Comparison of ENCODE assay signal across 19 cellular contexts in the genomic region with DNA sequence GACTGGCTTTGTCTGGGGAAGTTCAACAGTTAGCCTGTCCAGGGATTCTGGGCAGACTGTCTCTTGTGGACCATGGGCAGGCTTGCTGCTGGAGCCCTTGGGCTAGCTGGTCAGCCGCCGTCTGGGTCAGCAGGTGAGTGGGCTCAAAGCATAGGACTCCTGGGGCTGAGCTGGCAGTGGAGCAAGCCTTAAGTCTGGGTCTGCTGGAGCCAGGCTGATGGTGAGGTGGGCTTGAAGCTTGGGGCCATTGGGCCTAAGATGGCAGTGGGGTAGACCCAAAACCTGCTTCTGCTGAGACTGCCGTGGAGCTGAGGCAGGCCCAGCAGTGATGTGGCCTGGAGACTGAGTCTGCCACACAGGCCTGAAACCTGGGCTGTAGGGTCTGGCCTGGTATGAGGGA.
"Had no signal": no experiment of that assay in that cellular context is flagged by ENCODE, and none has a peak within 500 bp of the region (broad histone marks: within the 10 kb centered on the region; RNA-seq: fewer than 3 reads in every experiment).

No MANE protein-coding gene starts in this region.

- H3K27ac ChIP-seq: coronary artery, psoas muscle, skin epidermis, thoracic aorta, tibial nerve, upper lobe of left lung, uterus had no signal

- H3K9me3 ChIP-seq: thoracic aorta, upper lobe of left lung, uterus had no signal

- H3K4me3 ChIP-seq: coronary artery, psoas muscle, skin epidermis, thoracic aorta, tibial nerve, upper lobe of left lung, uterus had no signal

- H3K9me3 Mint-ChIP-seq: neural crest cell had no signal

- H3K27ac Mint-ChIP-seq: effector memory CD8-positive, alpha-beta T cell; immature natural killer cell; naive thymus-derived CD8-positive, alpha-beta T cell had no signal

- H3K4me1 Mint-ChIP-seq: immature natural killer cell; naive thymus-derived CD8-positive, alpha-beta T cell; neural crest cell had no signal

- H3K4me3 Mint-ChIP-seq: effector memory CD8-positive, alpha-beta T cell; immature natural killer cell; naive thymus-derived CD8-positive, alpha-beta T cell; neural crest cell had no signal

- H3K36me3 ChIP-seq: thoracic aorta, tibial nerve, upper lobe of left lung, uterus had no signal

- ATAC-seq: effector memory CD8-positive, alpha-beta T cell; naive thymus-derived CD8-positive, alpha-beta T cell; psoas muscle; right cardiac atrium had no signal

- H3K4me1 ChIP-seq: psoas muscle, tibial nerve, upper lobe of left lung, uterus had no signal

- H3K27me3 ChIP-seq: tibial nerve, upper lobe of left lung, uterus had no signal

- H3K27me3 Mint-ChIP-seq: effector memory CD8-positive, alpha-beta T cell; naive thymus-derived CD8-positive, alpha-beta T cell had no signal

- DNase-seq: dermis blood vessel endothelial cell; effector memory CD8-positive, alpha-beta T cell; hypothalamus; immature natural killer cell; islet precursor cell; naive thymus-derived CD8-positive, alpha-beta T cell; nucleus accumbens; psoas muscle; right cardiac atrium; stimulated activated CD4-positive, alpha-beta T cell treated with anti-CD3 and anti-CD28 coated beads, Interleukin-15, amount 100 ng/mL, for 24 hours; stimulated activated CD4-positive, alpha-beta T cell treated with anti-CD3 and anti-CD28 coated beads, Interleukin-2, amount 100 ng/mL, for 48 hours; stimulated activated naive CD4-positive, alpha-beta T cell treated with Interleukin-2 at 50 U/mL for 16 hours; uterus had no signal
